4 cellular contexts compared by ENCODE assay signal in the genomic region with DNA sequence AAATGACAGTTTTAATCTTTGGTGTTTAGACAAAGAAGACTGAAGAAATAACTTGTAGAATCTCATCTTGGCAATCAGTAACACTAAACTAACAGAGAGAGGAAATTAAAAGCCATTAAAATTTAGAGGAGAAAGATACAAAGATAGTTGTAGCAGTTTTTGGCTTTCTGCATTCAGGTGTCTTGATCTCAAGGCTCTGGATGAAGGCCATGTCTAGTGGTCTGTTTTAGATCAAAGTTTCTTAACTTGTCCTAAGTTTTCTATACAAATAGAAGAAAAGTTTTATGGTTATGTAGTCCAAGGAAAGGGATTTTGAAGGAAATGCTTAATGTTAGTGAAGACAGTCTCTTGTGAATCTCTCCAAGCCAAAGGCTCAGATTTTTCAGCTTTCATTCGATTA.
"Had no signal": no experiment of that assay in that cellular context is flagged by ENCODE, and none has a peak within 500 bp of the region (broad histone marks: within the 10 kb centered on the region; RNA-seq: fewer than 3 reads in every experiment).

No MANE protein-coding gene starts in this region.

- H2AFZ ChIP-seq: GM23248 had no signal

- H3K4me3 Mint-ChIP-seq: H9 had no signal

- DNase-seq: GM23248, H9, HCEC 1CT, IMR-90 had no signal

- H3K9me3 Mint-ChIP-seq: H9 had no signal

- H3K4me3 ChIP-seq: GM23248 had no signal

- H3K27ac ChIP-seq: GM23248 had no signal

- H3K27ac Mint-ChIP-seq: H9 had no signal
